15 cellular contexts compared by ENCODE assay signal in the genomic region with DNA sequence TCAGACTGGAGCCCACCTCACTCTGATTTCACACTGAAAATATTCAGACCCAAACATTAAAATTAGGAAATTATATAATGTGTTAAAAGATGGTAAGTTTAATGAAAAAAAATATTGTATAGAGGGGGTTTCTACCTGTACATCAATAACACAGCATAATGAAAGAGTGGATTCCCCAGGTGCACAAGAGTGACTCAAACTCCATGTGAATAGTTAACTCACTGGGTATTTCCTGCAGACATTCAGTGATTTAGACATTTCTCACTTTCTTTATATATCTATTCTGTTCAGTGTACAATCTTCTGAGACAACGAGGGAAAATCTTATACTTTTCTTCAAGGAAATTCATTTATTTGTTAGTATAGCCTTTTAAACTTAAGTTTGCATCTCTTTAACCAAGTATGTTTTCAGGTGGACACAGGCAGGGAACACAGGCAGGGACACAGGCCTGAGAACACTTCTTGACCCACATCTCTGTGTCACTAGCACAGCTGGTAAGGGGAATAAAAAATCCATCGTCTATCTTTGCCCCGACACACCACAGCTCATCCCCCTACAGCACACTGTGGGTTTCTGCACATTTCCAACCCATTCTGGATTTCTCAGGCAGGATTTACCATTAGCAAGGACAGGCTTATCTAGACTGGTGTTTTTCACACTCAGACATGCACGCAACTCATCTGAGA.
DNase-seq lines count a peak whose midpoint lies in the region; ATAC-seq, FAIRE-seq and TF ChIP-seq lines count a peak whose summit lies in the region.
"Had no signal": no experiment of that assay in that cellular context is flagged by ENCODE, and none has a peak within 500 bp of the region (broad histone marks: within the 10 kb centered on the region; RNA-seq: fewer than 3 reads in every experiment).

No MANE protein-coding gene starts in this region.

- intact Hi-C loops in PC-9 (cut with micrococcal nuclease; ENCODE audit: unreplicated experiment), result no loop called here

- peak; percentile 69 for ATAC-seq in GM18868 (IDR thresholded peaks at IDR 0.05; ENCODE audit: unreplicated experiment)
- ATAC-seq in GM21447 (IDR thresholded peaks at IDR 0.05; ENCODE audit: unreplicated experiment), result peak; percentile 73
- ATAC-seq in HG02981 (IDR thresholded peaks at IDR 0.05; ENCODE audit: unreplicated experiment), result peak; percentile 82

- CTCF ChIA-PET in PC-9 (lab: Charles Lee), result no interaction called here

- no peak for DNase-seq in MM.1S
- no peak for DNase-seq in D721Med (ENCODE audit: insufficient read length, low spot score)
- no peak for DNase-seq in PC-9
- no peak for DNase-seq in NK-92 (lab: John Stamatoyannopoulos, UW; ENCODE audit: unreplicated experiment)
- no peak for DNase-seq in NCI-H82 (lab: John Stamatoyannopoulos, UW)
- DNase-seq: activated CD4-positive, alpha-beta T cell treated with anti-CD3 and anti-CD28 coated beads, Interleukin-2, amount 10 ng/mL, durations not matched to agents 24 days and 14 days; CD4-positive, CD25-positive, alpha-beta regulatory T cell; cerebellar nuclear complex; esophagus squamous epithelium; MG63; NCI-H526 had no signal

- H3K27me3 ChIP-seq in MM.1S (replicated peaks; ENCODE audit: insufficient read depth, low read length), result no peaks in the 10 kb centered on the region
- H3K27me3 ChIP-seq in PC-9 (ENCODE audit: insufficient read depth, low read depth), result no peaks in the 10 kb centered on the region
- H3K27me3 ChIP-seq: esophagus squamous epithelium, MG63 had no signal

- H4K20me1 ChIP-seq in MM.1S (ENCODE audit: insufficient read depth, low read length) (no peaks in the 10 kb centered on the region), PC-9 (ENCODE audit: insufficient read depth) (no peaks in the 10 kb centered on the region)

- H3K36me3 ChIP-seq in MM.1S (replicated peaks; ENCODE audit: insufficient read depth, low read length), result no peaks in the 10 kb centered on the region
- no peaks in the 10 kb centered on the region for H3K36me3 ChIP-seq in PC-9 (ENCODE audit: low read depth)
- H3K36me3 ChIP-seq: esophagus squamous epithelium, MG63 had no signal

- POLR2A ChIA-PET in PC-9 (lab: Charles Lee; ENCODE audit: unreplicated experiment), result interaction anchor here (0.6 kb wide), 1 partner anchor 112 kb away, joined by 3 read pairs; no protein-coding TSS in a partner anchor

- H3K4me3 ChIP-seq in MM.1S (ENCODE audit: low read length) (no peak overlapping the region), PC-9 (no peak overlapping the region)
- H3K4me3 ChIP-seq: esophagus squamous epithelium, MG63, SK-N-MC had no signal

- H3K4me2 ChIP-seq in MM.1S (ENCODE audit: low read depth, low read length) (no peak overlapping the region), PC-9 (no peak overlapping the region)

- H2AFZ ChIP-seq in MM.1S (ENCODE audit: low read length) (peak overlapping the region; percentile 17; the same call in 1 of the 2 replicates), PC-9 (no peak overlapping the region)

- no peak overlapping the region for H3K27ac ChIP-seq in MM.1S (ENCODE audit: low read length)
- no peak overlapping the region for H3K27ac ChIP-seq in PC-9
- H3K27ac ChIP-seq: esophagus squamous epithelium, SK-N-MC had no signal

- H3K79me2 ChIP-seq in MM.1S (ENCODE audit: low read length) (no peaks in the 10 kb centered on the region), PC-9 (ENCODE audit: low read depth) (no peaks in the 10 kb centered on the region)

- no TSS peak for BruUV-seq in PC-9 (replicated peaks; lab: Mats Ljungman, UMichigan)

- H3F3A ChIP-seq in MM.1S (ENCODE audit: insufficient read depth, low read length), result no peaks in the 10 kb centered on the region
- H3F3A ChIP-seq in PC-9 (ENCODE audit: insufficient read depth, low read depth), result no peaks in the 10 kb centered on the region

- no peaks in the 10 kb centered on the region for H3K9me3 ChIP-seq in MM.1S (replicated peaks; ENCODE audit: insufficient read depth, low read length)
- H3K9me3 ChIP-seq in PC-9 (ENCODE audit: insufficient read depth, low read depth), result no peaks in the 10 kb centered on the region; the same call in 1 of the 2 replicates
- H3K9me3 ChIP-seq: esophagus squamous epithelium, MG63 had no signal

- no peak for FAIRE-seq in D721Med (lab: Jason Lieb, UNC)

- H3K9ac ChIP-seq in MM.1S (ENCODE audit: low read length), result no peak overlapping the region

- H3K9me2 ChIP-seq in MM.1S (replicated peaks; ENCODE audit: insufficient read depth, low read length), result no peaks in the 10 kb centered on the region
- H3K9me2 ChIP-seq in PC-9 (ENCODE audit: insufficient read depth), result no peaks in the 10 kb centered on the region

- H3K4me1 ChIP-seq in MM.1S (ENCODE audit: low read length) (peaks cover 26% of the 10 kb centered on the region), PC-9 (replicated peaks; ENCODE audit: insufficient read depth) (no peaks in the 10 kb centered on the region)
- H3K4me1 ChIP-seq: esophagus squamous epithelium had no signal

- TF ChIP-seq CTCF in MM.1S (IDR thresholded peaks at IDR 0.05; ENCODE audit: low read length), result no peak
- no peak for TF ChIP-seq CTCF in D721Med (IDR thresholded peaks at IDR 0.05; ENCODE audit: insufficient read depth, missing control alignments)
- no peak for TF ChIP-seq CTCF in PC-9 (conservative IDR thresholded peaks at IDR 0.05)
